Comparison of ENCODE assay signal across 8 cellular contexts in the genomic region with DNA sequence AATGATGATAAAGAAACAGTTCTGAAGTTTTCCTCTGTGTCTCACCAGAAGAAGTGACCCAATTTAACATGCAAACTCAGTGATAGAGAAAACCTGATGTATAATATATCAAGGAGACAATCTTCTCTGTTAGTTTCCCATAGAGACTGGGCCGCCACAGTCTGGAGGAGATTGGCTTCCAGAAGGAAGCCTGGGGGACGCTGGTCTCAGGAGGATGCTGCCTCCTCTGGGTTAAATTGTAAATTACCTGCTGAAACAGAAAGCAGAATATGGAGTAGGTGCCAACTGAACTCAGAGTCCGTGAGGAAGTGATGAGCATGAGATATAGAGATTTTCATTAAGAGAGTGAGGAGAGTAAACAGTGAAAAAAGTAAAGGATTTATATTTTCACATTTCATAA. TPM values are rescaled to one million over a fixed set of nuclear protein-coding genes. Genes with fewer than 3 reads are reported as not detected.
DNase-seq lines count a peak whose midpoint lies in the region; ATAC-seq and TF ChIP-seq lines count a peak whose summit lies in the region.

No MANE protein-coding gene starts in this region.

- no peaks in the 10 kb centered on the region for H3K4me1 Mint-ChIP-seq in immature natural killer cell

- H2AFZ ChIP-seq in OCI-LY3 (ENCODE audit: low read depth, low read length) = no peak overlapping the region

- peaks cover 0 to 5% (median 0%) of the 10 kb centered on the region in 6 donors for H3K9me3 Mint-ChIP-seq in immature natural killer cell

- H3K4me3 Mint-ChIP-seq in immature natural killer cell = no peak overlapping the region

- no peak for TF ChIP-seq POLR2A in GM18505 (IDR thresholded peaks at IDR 0.05; ENCODE audit: borderline replicate concordance, extremely low read depth, insufficient read depth, insufficient read length)

- peak; percentile 72 for TF ChIP-seq CTCF in 22Rv1 (IDR thresholded peaks at IDR 0.05)
- peak; percentile 90 for TF ChIP-seq CTCF in OCI-LY3 (IDR thresholded peaks at IDR 0.05; ENCODE audit: low read depth, low read length)

- H3K4me1 ChIP-seq in OCI-LY3 (ENCODE audit: low read length) = peaks cover 35% of the 10 kb centered on the region

- H3K4me2 ChIP-seq in OCI-LY3 (ENCODE audit: low read length) = peak overlapping the region; percentile 39

- H3K36me3 ChIP-seq in OCI-LY3 (replicated peaks; ENCODE audit: low read depth, low read length) = peaks cover 2% of the 10 kb centered on the region

- no peak overlapping the region for H3K27ac ChIP-seq in 22Rv1
- H3K27ac ChIP-seq in OCI-LY3 (ENCODE audit: low read length) = no peak overlapping the region

- DNase-seq in immature natural killer cell (no peak), NCI-H2171 (lab: John Stamatoyannopoulos, UW) (no peak)
- no peak for DNase-seq in stimulated activated CD4-positive, alpha-beta T cell treated with anti-CD3 and anti-CD28 coated beads, Interleukin-4, amount 100 ng/mL, for 24 hours
- no peak for DNase-seq in activated CD4-positive, CD25-positive, alpha-beta regulatory T cell (lab: John Stamatoyannopoulos, UW)

- peak overlapping the region; percentile 1; the same call in 1 of the 2 replicates for H3K4me3 ChIP-seq in OCI-LY3 (ENCODE audit: low read length)

- H3K27ac Mint-ChIP-seq in immature natural killer cell = no peak overlapping the region

- H3K27me3 ChIP-seq in OCI-LY3 (ENCODE audit: low read depth, low read length) = 0 out of 2 replicates have a peak, but pooled peaks cover under 1% of the 10 kb centered on the region

- H4K20me1 ChIP-seq in OCI-LY3 (ENCODE audit: insufficient read depth, low read length) = no peaks in the 10 kb centered on the region

- H3K9ac ChIP-seq in OCI-LY3 (ENCODE audit: low read length) = no peak overlapping the region

- H3K27me3 Mint-ChIP-seq in immature natural killer cell (ENCODE audit: low read depth in 3 of 3) = peaks cover 0 to 12% (median 4%) of the 10 kb centered on the region in 3 donors

- ATAC-seq in GM18505 (IDR thresholded peaks at IDR 0.05; ENCODE audit: unreplicated experiment) = peak; percentile 82
- peak; percentile 86 for ATAC-seq in HG02763 (IDR thresholded peaks at IDR 0.05; ENCODE audit: unreplicated experiment)

- H3K36me3 Mint-ChIP-seq in immature natural killer cell = no peaks in the 10 kb centered on the region

- no peaks in the 10 kb centered on the region for H3K79me2 ChIP-seq in OCI-LY3 (ENCODE audit: low read length)

- peaks cover 3% of the 10 kb centered on the region for H3K9me3 ChIP-seq in OCI-LY3 (ENCODE audit: insufficient read depth, low read length)

RNA-seq across cellular contexts. Expression of a gene that starts 15.8 kb away (rescaled TPM):
- polyA plus RNA-seq in immature natural killer cell = not detected

RNA-seq across cellular contexts. Expression of a gene that starts 31.5 kb away (rescaled TPM):
- not detected for polyA plus RNA-seq in immature natural killer cell

RNA-seq across cellular contexts. Expression of a gene that starts 41.7 kb away (rescaled TPM):
- not detected for polyA plus RNA-seq in immature natural killer cell

RNA-seq across cellular contexts. Expression of a gene that starts 51.9 kb away (rescaled TPM):
- not detected for polyA plus RNA-seq in immature natural killer cell
